ENCODE assay signal across 1 cellular context in the genomic region with DNA sequence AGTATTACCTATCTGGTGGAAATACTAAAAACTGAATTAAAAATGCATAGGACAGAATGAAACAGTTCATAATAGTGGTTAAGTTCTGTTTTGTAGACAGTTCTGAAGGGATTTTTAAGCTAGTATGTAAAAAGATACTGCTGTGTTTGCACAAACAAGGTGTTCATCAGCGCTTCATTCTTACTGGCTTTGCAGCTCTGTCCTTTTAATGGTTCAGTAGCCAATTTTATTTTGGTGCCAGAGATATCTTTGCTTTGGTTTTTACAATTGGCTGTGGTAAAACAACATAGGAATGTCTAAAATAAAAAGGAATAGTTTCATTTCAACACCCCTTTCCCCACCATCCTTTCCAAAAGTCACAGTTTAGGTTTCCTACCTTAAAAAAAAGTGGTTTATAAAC.
TF ChIP-seq lines count a peak whose summit lies in the region.

No MANE protein-coding gene starts in this region.

TF ChIP-seq in IMR-90, 13 proteins besides CTCF, POLR2A, EP300 and RAD21 (continued from another document):
- TF ChIP-seq, protein P1, sequence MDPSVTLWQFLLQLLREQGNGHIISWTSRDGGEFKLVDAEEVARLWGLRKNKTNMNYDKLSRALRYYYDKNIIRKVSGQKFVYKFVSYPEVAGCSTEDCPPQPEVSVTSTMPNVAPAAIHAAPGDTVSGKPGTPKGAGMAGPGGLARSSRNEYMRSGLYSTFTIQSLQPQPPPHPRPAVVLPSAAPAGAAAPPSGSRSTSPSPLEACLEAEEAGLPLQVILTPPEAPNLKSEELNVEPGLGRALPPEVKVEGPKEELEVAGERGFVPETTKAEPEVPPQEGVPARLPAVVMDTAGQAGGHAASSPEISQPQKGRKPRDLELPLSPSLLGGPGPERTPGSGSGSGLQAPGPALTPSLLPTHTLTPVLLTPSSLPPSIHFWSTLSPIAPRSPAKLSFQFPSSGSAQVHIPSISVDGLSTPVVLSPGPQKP (IDR thresholded peaks at IDR 0.05; ENCODE audit: borderline replicate concordance, low read depth, low read length) = no peak
- TF ChIP-seq USF2 (IDR thresholded peaks at IDR 0.05; ENCODE audit: low read depth, low read length) (no peak), MAFK (IDR thresholded peaks at IDR 0.05; ENCODE audit: low read depth, low read length) (no peak), SMC3 (IDR thresholded peaks at IDR 0.05; ENCODE audit: low read depth, low read length) (no peak), BHLHE40 (IDR thresholded peaks at IDR 0.05; ENCODE audit: low read depth, low read length) (no peak), MAZ (IDR thresholded peaks at IDR 0.05; ENCODE audit: borderline replicate concordance, low read depth, low read length) (no peak), FOS (IDR thresholded peaks at IDR 0.05; ENCODE audit: low read depth, low read length) (no peak), NFE2L2 (IDR thresholded peaks at IDR 0.05; ENCODE audit: low read depth, low read length) (no peak), RCOR1 (IDR thresholded peaks at IDR 0.05; ENCODE audit: insufficient replicate concordance, low read length) (no peak), CHD1 (IDR thresholded peaks at IDR 0.05; ENCODE audit: low read depth, low read length) (no peak), MXI1 (IDR thresholded peaks at IDR 0.05; ENCODE audit: borderline replicate concordance, low read depth, low read length) (no peak), CEBPB (IDR thresholded peaks at IDR 0.05; ENCODE audit: low read depth, low read length) (no peak)
TF ChIP-seq in IMR-90: peak in this region for 0.
